23 cellular contexts compared by ENCODE assay signal in the genomic region with DNA sequence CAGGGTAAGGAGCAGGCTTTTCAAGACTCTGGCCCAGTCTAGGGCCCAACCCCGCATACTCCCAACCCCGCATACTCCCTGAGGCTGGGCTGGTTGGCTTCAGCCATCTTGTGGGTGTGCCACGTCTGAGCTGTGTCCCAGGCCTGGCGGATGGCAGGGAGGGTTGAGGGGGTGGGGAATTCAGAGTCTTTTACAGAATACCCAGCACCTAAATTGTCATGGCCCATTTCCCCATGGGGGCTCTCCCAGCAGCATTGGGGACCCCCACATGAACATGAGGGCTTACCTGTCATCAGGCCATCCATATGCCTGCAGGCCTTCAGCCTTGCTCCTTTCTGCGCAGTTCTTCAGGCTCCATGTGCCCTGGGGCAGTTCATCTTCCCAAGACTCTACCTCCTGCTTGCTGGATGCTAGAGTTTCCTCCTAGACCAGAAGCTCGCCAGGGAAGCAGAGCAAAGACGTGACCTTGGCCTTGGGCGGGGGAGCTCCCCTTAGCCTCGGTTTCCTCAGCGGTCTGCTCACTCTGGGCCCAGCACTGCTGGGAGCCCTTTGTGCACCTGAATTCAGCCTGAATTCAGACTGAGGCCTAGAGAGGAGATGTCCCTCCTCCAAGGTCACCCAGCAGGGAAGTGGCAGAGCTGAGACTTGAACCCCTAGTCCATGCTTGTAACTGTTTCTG. TPM values are rescaled to one million over a fixed set of nuclear protein-coding genes. Genes with fewer than 3 reads are reported as not detected.
DNase-seq lines count a peak whose midpoint lies in the region; ATAC-seq, FAIRE-seq and TF ChIP-seq lines count a peak whose summit lies in the region.
"Had no signal": no experiment of that assay in that cellular context is flagged by ENCODE, and none has a peak within 500 bp of the region (broad histone marks: within the 10 kb centered on the region; RNA-seq: fewer than 3 reads in every experiment).

No MANE protein-coding gene starts in this region.

- DNase-seq in Caco-2 (peak in 1 of 2 experiments; percentile 32), ELF-1 (ENCODE audit: low read depth, low spot score) (peak; percentile 24), GM12878 (ENCODE audit: low read depth, low spot score) (no peak), mesenchymal stem cell (no peak), NCI-H1048 (lab: John Stamatoyannopoulos, UW) (no peak), 8988T (no peak)
- DNase-seq in CD8-positive, alpha-beta memory T cell: no peak
- DNase-seq: dorsolateral prefrontal cortex; GF-D8; Kasumi-1; lower lobe of right lung; NCI-H1105 treated with DMSO at 0.1 percent for 48 hours; NCI-H524 treated with DMSO at 0.1 percent for 48 hours; stimulated activated CD4-positive, alpha-beta T cell treated with anti-CD3 and anti-CD28 coated beads, Interleukin-2, amount 100 ng/mL, for 48 hours; T-helper 9 cell; testis had no signal

- H2BK15ac ChIP-seq in mesenchymal stem cell (ENCODE audit: low read depth, poor library complexity, severe bottlenecking): no peak overlapping the region

- H3K27me3 ChIP-seq in Caco-2 (replicated peaks; ENCODE audit: control insufficient read depth, insufficient read depth, low read length) (no peaks in the 10 kb centered on the region), GM12878 (replicated peaks in 1 of 2; ENCODE audit: control insufficient read depth in 2 of 2, insufficient read depth in 2 of 2, low read length in 1 of 2) (no peaks in the 10 kb centered on the region), mesenchymal stem cell (ENCODE audit: control insufficient read depth in 1 of 2, insufficient read depth in 1 of 2, low read length in 2 of 2) (no peaks in the 10 kb centered on the region)
- H3K27me3 ChIP-seq in CD8-positive, alpha-beta memory T cell (ENCODE audit: insufficient read depth, low read length, poor library complexity, severe bottlenecking): no peaks in the 10 kb centered on the region
- H3K27me3 ChIP-seq: dorsolateral prefrontal cortex, testis had no signal

- no peaks in the 10 kb centered on the region for H3K4me1 Mint-ChIP-seq in Caco-2 (ENCODE audit: low read depth, unreplicated experiment)
- peaks cover 42 to 82% (median 55%) of the 10 kb centered on the region in 3 donors for H3K4me1 Mint-ChIP-seq in CD8-positive, alpha-beta memory T cell

- H3K4me1 ChIP-seq in Caco-2 (peaks cover 46% of the 10 kb centered on the region), GM12878 (ENCODE audit: control insufficient read depth, insufficient read depth, low read length) (peaks cover 32% of the 10 kb centered on the region), mesenchymal stem cell (ENCODE audit: control insufficient read depth, insufficient read depth, low read depth, low read length) (peaks cover 40% of the 10 kb centered on the region)
- peaks cover 19% of the 10 kb centered on the region for H3K4me1 ChIP-seq in CD8-positive, alpha-beta memory T cell (ENCODE audit: insufficient read depth, low read length)

- no peak overlapping the region for H2BK5ac ChIP-seq in mesenchymal stem cell (ENCODE audit: low read depth, low read length, poor library complexity, severe bottlenecking)

- peak overlapping the region; percentile 26; the same call in 1 of the 2 replicates for H3K4me2 ChIP-seq in GM12878 (ENCODE audit: control insufficient read depth, insufficient read depth)
- H3K4me2 ChIP-seq in mesenchymal stem cell (ENCODE audit: low read length, poor library complexity, severe bottlenecking): no peak overlapping the region

- WGBS in GM12878 (ENCODE audit: insufficient coverage, insufficient replicate concordance, low lambda C conversion rate, missing lambda C conversion rate): 92% methylated on average over 10 of the region's 10 CpGs
- WGBS in mesenchymal stem cell: 96% methylated on average over 10 of the region's 10 CpGs

- no peaks in the 10 kb centered on the region for H3K27me3 Mint-ChIP-seq in Caco-2 (ENCODE audit: insufficient read depth, unreplicated experiment)
- H3K27me3 Mint-ChIP-seq in CD8-positive, alpha-beta memory T cell: peaks cover 0 to 1% of the 10 kb centered on the region in 2 donors
- H3K27me3 Mint-ChIP-seq: brain had no signal

- SMC1A ChIA-PET in GM12878 (lab: Charles Lee; ENCODE audit: uncharacterized antibody, unreplicated experiment): interaction anchor here (1.3 kb wide), 1 partner anchor 8 kb away, joined by 4 read pairs; no protein-coding TSS in a partner anchor

- no peak overlapping the region for H3K14ac ChIP-seq in mesenchymal stem cell (ENCODE audit: low read length in 2 of 2)

- no peak for TF ChIP-seq POLR2A in GM12878 (IDR thresholded peaks at IDR 0.05; ENCODE audit: low read depth, low read length)

- TF ChIP-seq CTCF in Caco-2 (IDR thresholded peaks at IDR 0.05; ENCODE audit: insufficient read depth in 1 of 2, low read depth in 1 of 2, low read length in 1 of 2, severe bottlenecking in 1 of 2, unreplicated experiment in 1 of 2) (no peak), GM12878 (IDR thresholded peaks at IDR 0.05 in 2 of 3, conservative IDR thresholded peaks at IDR 0.05 in 1 of 3; ENCODE audit: control insufficient read depth in 2 of 3, extremely low read depth in 1 of 3, insufficient read depth in 1 of 3, low read depth in 3 of 3, low read length in 3 of 3) (no peak)

- H4K8ac ChIP-seq in mesenchymal stem cell (ENCODE audit: low read length): peak overlapping the region; percentile 66

- POLR2A ChIA-PET in Caco-2 (lab: Charles Lee) (interaction anchor here (0.6 kb wide), 1 partner anchor 10 kb away, joined by 5 read pairs; no protein-coding TSS in a partner anchor), GM12878 (lab: Charles Lee) (no interaction called here)
- POLR2A ChIA-PET in CD8-positive, alpha-beta memory T cell (lab: Charles Lee): no interaction called here

- no peak for TF ChIP-seq RAD21 in GM12878 (IDR thresholded peaks at IDR 0.05; ENCODE audit: insufficient read depth, low read depth, low read length)

- CTCF ChIA-PET in Caco-2 (lab: Charles Lee) (interaction anchor here (1.0 to 1.3 kb wide), 2 partner anchors 9 to 171 kb away, joined by 3 to 10 read pairs; a partner anchor contains a TSS), GM12878 (lab: Yijun Ruan, JAX) (interaction anchor here (1.1 kb wide), 2 partner anchors 8 to 49 kb away, joined by 3 read pairs; no protein-coding TSS in a partner anchor)
- CTCF ChIA-PET in CD8-positive, alpha-beta memory T cell (lab: Charles Lee): no interaction called here

- peak overlapping the region; percentile 56 for H3K27ac Mint-ChIP-seq in Caco-2 (ENCODE audit: unreplicated experiment)
- H3K27ac Mint-ChIP-seq in CD8-positive, alpha-beta memory T cell: peak overlapping the region in 2 of 8 donors; percentile 17 to 88

- peaks cover 53% of the 10 kb centered on the region for H3K36me3 Mint-ChIP-seq in Caco-2 (ENCODE audit: insufficient read depth, unreplicated experiment)
- H3K36me3 Mint-ChIP-seq in CD8-positive, alpha-beta memory T cell: peaks cover 0 to 58% (median 3%) of the 10 kb centered on the region in 3 donors

- peak overlapping the region in 1 of 2 experiments; percentile 18 for H3K23ac ChIP-seq in mesenchymal stem cell (ENCODE audit: low read length in 2 of 2)

- H4K20me1 ChIP-seq in GM12878 (ENCODE audit: control insufficient read depth, insufficient read depth): no peaks in the 10 kb centered on the region

- no peak for FAIRE-seq in GM12878 (lab: Jason Lieb, UNC)
- FAIRE-seq: GM12892 had no signal

- H3K9ac ChIP-seq in GM12878 (ENCODE audit: control insufficient read depth, insufficient read depth, low read length) (no peak overlapping the region), mesenchymal stem cell (ENCODE audit: low read length) (no peak overlapping the region)

- peaks cover 41% of the 10 kb centered on the region for H3K79me1 ChIP-seq in mesenchymal stem cell (replicated peaks; ENCODE audit: low read length, poor library complexity, severe bottlenecking)

- RAD21 ChIA-PET in GM12878 (lab: Charles Lee; ENCODE audit: unreplicated experiment): interaction anchor here (0.5 kb wide), 2 partner anchors 13 to 358 kb away, joined by 3 read pairs; no protein-coding TSS in a partner anchor

- peaks cover 13% of the 10 kb centered on the region for H3K36me3 ChIP-seq in Caco-2 (ENCODE audit: control insufficient read depth, insufficient read depth, low read length)
- peaks cover 13 to 28% of the 10 kb centered on the region in 2 experiments; a peak in 3 of 4 replicates for H3K36me3 ChIP-seq in GM12878 (ENCODE audit: control insufficient read depth in 2 of 2, insufficient read depth in 2 of 2, low read length in 1 of 2)
- peaks cover 46 to 55% of the 10 kb centered on the region in 2 experiments for H3K36me3 ChIP-seq in mesenchymal stem cell (ENCODE audit: control insufficient read depth in 1 of 2, insufficient read depth in 2 of 2, low read depth in 1 of 2, low read length in 2 of 2)
- peaks cover 19% of the 10 kb centered on the region for H3K36me3 ChIP-seq in CD8-positive, alpha-beta memory T cell (ENCODE audit: insufficient read depth, low read length)

- ATAC-seq in GM12878 (no peak), HG03439 (IDR thresholded peaks at IDR 0.05; ENCODE audit: unreplicated experiment) (no peak)
- ATAC-seq: lower lobe of right lung had no signal

- in situ Hi-C loops in GM12878 (cut with MboI): no loop called here

- intact Hi-C loops in Caco-2 (cut with micrococcal nuclease; ENCODE audit: unreplicated experiment) (no loop called here), GM12878 (cut with micrococcal nuclease; ENCODE audit: unreplicated experiment) (no loop called here)

- H3K27ac ChIP-seq in GM12878 (ENCODE audit: control insufficient read depth, insufficient read depth) (no peak overlapping the region; the same call in 1 of the 2 replicates), mesenchymal stem cell (ENCODE audit: low read length, poor library complexity, severe bottlenecking) (no peak overlapping the region)
- H3K27ac ChIP-seq in CD8-positive, alpha-beta memory T cell (ENCODE audit: low read depth, low read length): no peak overlapping the region
- H3K27ac ChIP-seq: dorsolateral prefrontal cortex, lower lobe of right lung, SK-N-MC, testis had no signal

- H3K4me3 ChIP-seq in Caco-2 (ENCODE audit: low read depth, low read length): no peak overlapping the region
- no peak overlapping the region for H3K4me3 ChIP-seq in GM12878
- no peak overlapping the region for H3K4me3 ChIP-seq in mesenchymal stem cell (ENCODE audit: insufficient read depth in 1 of 2, low read depth in 1 of 2, low read length in 2 of 2)
- no peak overlapping the region for H3K4me3 ChIP-seq in CD8-positive, alpha-beta memory T cell (ENCODE audit: low read length)
- H3K4me3 ChIP-seq: dorsolateral prefrontal cortex, lower lobe of right lung, SK-N-MC, testis had no signal

- no peak overlapping the region for H4K91ac ChIP-seq in mesenchymal stem cell (ENCODE audit: low read length)

- H2AK5ac ChIP-seq in mesenchymal stem cell (ENCODE audit: low read length, severe bottlenecking): no peak overlapping the region

- no peaks in the 10 kb centered on the region for H3K9me3 Mint-ChIP-seq in Caco-2 (ENCODE audit: unreplicated experiment)
- no peaks in the 10 kb centered on the region for H3K9me3 Mint-ChIP-seq in CD8-positive, alpha-beta memory T cell
- H3K9me3 Mint-ChIP-seq: activated naive CD4-positive, alpha-beta T cell treated with anti-CD3 and anti-CD28 coated beads, Interleukin-2, amount 50 U/mL, for 72 hours; brain had no signal

- no peak for TF ChIP-seq EP300 in GM12878 (IDR thresholded peaks at IDR 0.05; ENCODE audit: borderline replicate concordance in 1 of 2, control insufficient read depth in 1 of 2, low read depth in 2 of 2, low read length in 2 of 2)

- no peak overlapping the region for H2BK120ac ChIP-seq in mesenchymal stem cell (ENCODE audit: low read depth, low read length)

- H3K18ac ChIP-seq in mesenchymal stem cell (ENCODE audit: low read depth in 1 of 2, low read length in 2 of 2): no peak overlapping the region

- peaks cover 39% of the 10 kb centered on the region for H3K79me2 ChIP-seq in GM12878 (ENCODE audit: control insufficient read depth, insufficient read depth, low read length)

- no TSS peak for BruUV-seq in Caco-2 (replicated peaks; lab: Mats Ljungman, UMichigan)
- no TSS peak for BruUV-seq in GM12878 (replicated peaks; lab: Mats Ljungman, UMichigan)

- H3K9me3 ChIP-seq in Caco-2: no peaks in the 10 kb centered on the region
- no peaks in the 10 kb centered on the region for H3K9me3 ChIP-seq in GM12878 (replicated peaks; ENCODE audit: control insufficient read depth, insufficient read depth, low read length)
- no peaks in the 10 kb centered on the region for H3K9me3 ChIP-seq in mesenchymal stem cell (ENCODE audit: control insufficient read depth, low read length)
- H3K9me3 ChIP-seq in CD8-positive, alpha-beta memory T cell (ENCODE audit: low read length): no peaks in the 10 kb centered on the region
- H3K9me3 ChIP-seq: lower lobe of right lung, testis had no signal

- H2BK12ac ChIP-seq in mesenchymal stem cell (ENCODE audit: low read length in 2 of 2): peak overlapping the region in 1 of 2 experiments; percentile 23

- no peak overlapping the region for H2AFZ ChIP-seq in GM12878 (ENCODE audit: control insufficient read depth, low read depth, low read length)
- no peak overlapping the region for H2AFZ ChIP-seq in mesenchymal stem cell (ENCODE audit: low read depth, low read length)

- H3K4ac ChIP-seq in mesenchymal stem cell (ENCODE audit: low read depth in 1 of 2, low read length in 2 of 2): no peak overlapping the region

- H3K4me3 Mint-ChIP-seq in Caco-2 (ENCODE audit: unreplicated experiment): peak overlapping the region; percentile 10
- no peak overlapping the region for H3K4me3 Mint-ChIP-seq in CD8-positive, alpha-beta memory T cell
- H3K4me3 Mint-ChIP-seq: brain had no signal

RNA-seq across cellular contexts. Expression of a gene that starts 9.2 kb away (rescaled TPM):
- total RNA-seq in Caco-2 (2022): 120 and 130 TPM in 2 replicates
- total RNA-seq in GM12878 (2013; cell fraction: nucleolus; rRNA removed): 133 and 153 TPM in 2 replicates
- total RNA-seq in GM12878 (2014; rRNA removed): 104 and 111 TPM in 2 replicates
- total RNA-seq in GM12878 (2014; rRNA removed; fragmentation: Illumina TruSeq; extraction: Trizol): 68.9 and 79.8 TPM in 2 replicates
- 80.1 and 96.3 TPM in 2 replicates for total RNA-seq in GM12878 (2021)
- 19.4 TPM for polyA plus RNA-seq in GM12878 (2011; ENCODE audit: low read depth)
- 98.9 and 154 TPM in 2 replicates for polyA plus RNA-seq in GM12878 (2011; rRNA removed)
- 175 and 233 TPM in 2 replicates for polyA plus RNA-seq in GM12878 (2011; cell fraction: cytosol; rRNA removed)
- 273 and 351 TPM in 2 replicates for polyA plus RNA-seq in GM12878 (2011; cell fraction: nucleus; rRNA removed)
- 44.0 and 50.3 TPM in 2 replicates for polyA plus RNA-seq in GM12878 (2012)
- polyA plus RNA-seq in GM12878 (2014; fragmentation: Illumina TruSeq; extraction: Trizol): 136 and 162 TPM in 2 replicates
- polyA plus RNA-seq in GM12878 (2014; fragmentation: Nextera tagmentation; extraction: Ambion mirVana): 1 to 10 TPM; 1.1 to 2.0 TPM
- 125 and 138 TPM in 2 replicates for polyA plus RNA-seq in GM12878 (2014; rRNA removed)
- polyA plus RNA-seq in GM12878 (2016; fragmentation: Nextera tagmentation; extraction: Ambion mirVana): 10 to 100 TPM; 80.1 to 92.7 TPM
- 146 and 151 TPM in 2 replicates for polyA minus RNA-seq in GM12878 (2011; rRNA and poly(A)+ RNA removed)
- polyA minus RNA-seq in GM12878 (2011; cell fraction: cytosol; rRNA and poly(A)+ RNA removed): 38.1 and 60.0 TPM in 2 replicates
- polyA minus RNA-seq in GM12878 (2011; cell fraction: nucleus; rRNA and poly(A)+ RNA removed): 66.1 and 135 TPM in 2 replicates
- polyA plus RNA-seq in mesenchymal stem cell (2013, experiment 1 of 2): 67.1 TPM
- polyA plus RNA-seq in mesenchymal stem cell (2013, experiment 2 of 2): 63.7 TPM
- total RNA-seq in CD8-positive, alpha-beta memory T cell: 100 to 1,000 TPM; 124 TPM
- 38.7 TPM for polyA plus RNA-seq in CD8-positive, alpha-beta memory T cell

RNA-seq across cellular contexts. Expression of a gene that starts 57.2 kb away (rescaled TPM):
- 0.18 and 0.37 TPM in 2 replicates for total RNA-seq in Caco-2 (2022)
- not detected in 2 replicates for total RNA-seq in GM12878 (2013; cell fraction: nucleolus; rRNA removed)
- under 0.01 and 0.05 TPM in 2 replicates for total RNA-seq in GM12878 (2014; rRNA removed)
- not detected in 2 replicates for total RNA-seq in GM12878 (2014; rRNA removed; fragmentation: Illumina TruSeq; extraction: Trizol)
- 0.15 and 0.16 TPM in 2 replicates for total RNA-seq in GM12878 (2021)
- polyA plus RNA-seq in GM12878 (2011; ENCODE audit: low read depth): not detected
- polyA plus RNA-seq in GM12878 (2011; rRNA removed): not detected in 2 replicates
- not detected in 2 replicates for polyA plus RNA-seq in GM12878 (2011; cell fraction: cytosol; rRNA removed)
- polyA plus RNA-seq in GM12878 (2011; cell fraction: nucleus; rRNA removed): not detected in 2 replicates
- not detected in 2 replicates for polyA plus RNA-seq in GM12878 (2012)
- polyA plus RNA-seq in GM12878 (2014; fragmentation: Illumina TruSeq; extraction: Trizol): 0.04 TPM in 1 of 2 replicates, not detected in the other
- polyA plus RNA-seq in GM12878 (2014; fragmentation: Nextera tagmentation; extraction: Ambion mirVana): not detected
- polyA plus RNA-seq in GM12878 (2014; rRNA removed): 0.05 and 0.09 TPM in 2 replicates
- polyA plus RNA-seq in GM12878 (2016; fragmentation: Nextera tagmentation; extraction: Ambion mirVana): under 1 TPM in 1 of 2 experiments, not detected in 1; 0.12 TPM
- polyA minus RNA-seq in GM12878 (2011; rRNA and poly(A)+ RNA removed): not detected in 2 replicates
- not detected in 2 replicates for polyA minus RNA-seq in GM12878 (2011; cell fraction: cytosol; rRNA and poly(A)+ RNA removed)
- not detected in 2 replicates for polyA minus RNA-seq in GM12878 (2011; cell fraction: nucleus; rRNA and poly(A)+ RNA removed)
- 17.9 TPM for polyA plus RNA-seq in mesenchymal stem cell (2013, experiment 1 of 2)
- 17.9 TPM for polyA plus RNA-seq in mesenchymal stem cell (2013, experiment 2 of 2)
- total RNA-seq in CD8-positive, alpha-beta memory T cell: not detected
- polyA plus RNA-seq in CD8-positive, alpha-beta memory T cell: not detected
- total RNA-seq: activated naive CD4-positive, alpha-beta T cell treated with anti-CD3 and anti-CD28 coated beads, Interleukin-2, amount 50 U/mL, for 72 hours had no signal

RNA-seq across cellular contexts. Expression of a gene that starts 59.3 kb away (rescaled TPM):
- 5.2 and 5.4 TPM in 2 replicates for total RNA-seq in Caco-2 (2022)
- total RNA-seq in GM12878 (2013; cell fraction: nucleolus; rRNA removed): 0.06 TPM in 1 of 2 replicates, not detected in the other
- total RNA-seq in GM12878 (2014; rRNA removed): 0.06 TPM in 1 of 2 replicates, not detected in the other
- not detected in 2 replicates for total RNA-seq in GM12878 (2014; rRNA removed; fragmentation: Illumina TruSeq; extraction: Trizol)
- total RNA-seq in GM12878 (2021): 0.18 and 0.32 TPM in 2 replicates
- polyA plus RNA-seq in GM12878 (2011; ENCODE audit: low read depth): not detected
- polyA plus RNA-seq in GM12878 (2011; rRNA removed): not detected in 2 replicates
- not detected in 2 replicates for polyA plus RNA-seq in GM12878 (2011; cell fraction: cytosol; rRNA removed)
- not detected in 2 replicates for polyA plus RNA-seq in GM12878 (2011; cell fraction: nucleus; rRNA removed)
- not detected in 2 replicates for polyA plus RNA-seq in GM12878 (2012)
- not detected in 2 replicates for polyA plus RNA-seq in GM12878 (2014; fragmentation: Illumina TruSeq; extraction: Trizol)
- polyA plus RNA-seq in GM12878 (2014; fragmentation: Nextera tagmentation; extraction: Ambion mirVana): under 1 TPM in 1 of 2 experiments, not detected in 1; 0.03 TPM
- not detected in 2 replicates for polyA plus RNA-seq in GM12878 (2014; rRNA removed)
- polyA plus RNA-seq in GM12878 (2016; fragmentation: Nextera tagmentation; extraction: Ambion mirVana): under 1 TPM; 0.03 to 0.20 TPM
- polyA minus RNA-seq in GM12878 (2011; rRNA and poly(A)+ RNA removed): not detected in 2 replicates
- polyA minus RNA-seq in GM12878 (2011; cell fraction: cytosol; rRNA and poly(A)+ RNA removed): not detected in 2 replicates
- polyA minus RNA-seq in GM12878 (2011; cell fraction: nucleus; rRNA and poly(A)+ RNA removed): not detected in 2 replicates
- polyA plus RNA-seq in mesenchymal stem cell (2013, experiment 1 of 2): 24.9 TPM
- 20.6 TPM for polyA plus RNA-seq in mesenchymal stem cell (2013, experiment 2 of 2)
- not detected for total RNA-seq in CD8-positive, alpha-beta memory T cell
- not detected for polyA plus RNA-seq in CD8-positive, alpha-beta memory T cell
- total RNA-seq: activated naive CD4-positive, alpha-beta T cell treated with anti-CD3 and anti-CD28 coated beads, Interleukin-2, amount 50 U/mL, for 72 hours; OCI-LY7; osteoblast had no signal
